Comparison of ENCODE assay signal across 8 cellular contexts in genomic region chr15:55799287-55800212, GRCh38. TPM values are rescaled to one million over a fixed set of nuclear protein-coding genes. Genes with fewer than 3 reads are reported as not detected.
A peak's percentile ranks its signal among the peaks of the same experiment; 100 is the strongest.
DNase-seq lines count a peak whose midpoint lies in the region; ATAC-seq and TF ChIP-seq lines count a peak whose summit lies in the region.

No MANE protein-coding gene starts in this region.

- H3K4me1 ChIP-seq in left ventricle myocardium inferior (peaks cover 8% of the 10 kb centered on the region), SK-N-SH (ENCODE audit: control insufficient read depth in 1 of 2, insufficient read depth in 2 of 2, low read depth in 1 of 2, low read length in 1 of 2) (peaks cover 0 to 27% of the 10 kb centered on the region in 2 experiments; a peak in 2 of 4 replicates)

- TF ChIP-seq CTCF in left ventricle myocardium inferior (IDR thresholded peaks at IDR 0.05; ENCODE audit: borderline replicate concordance), result peak; percentile 57
- TF ChIP-seq CTCF in SK-N-SH (IDR thresholded peaks at IDR 0.05), result peak; percentile 80

- H3K79me2 ChIP-seq in SK-N-SH (ENCODE audit: insufficient read depth), result no peaks in the 10 kb centered on the region

- H3K27me3 ChIP-seq in left ventricle myocardium inferior (ENCODE audit: low read depth), result no peaks in the 10 kb centered on the region
- no peaks in the 10 kb centered on the region for H3K27me3 ChIP-seq in SK-N-SH (ENCODE audit: insufficient read depth)

- no peak for ATAC-seq in stimulated activated naive CD8-positive, alpha-beta T cell treated with anti-CD3 and anti-CD28 coated beads, Interleukin-15, Interleukin-2, amounts not matched to agents 100 U/mL and 50 U/mL, for 24 hours
- ATAC-seq in HG03095 (IDR thresholded peaks at IDR 0.05; ENCODE audit: unreplicated experiment), result no peak

- no peaks in the 10 kb centered on the region for H3K36me3 ChIP-seq in left ventricle myocardium inferior
- no peaks in the 10 kb centered on the region for H3K36me3 ChIP-seq in SK-N-SH (replicated peaks in 1 of 2; ENCODE audit: control insufficient read depth in 1 of 2, insufficient read depth in 2 of 2, low read length in 1 of 2)

- DNase-seq in left ventricle myocardium inferior (peak; percentile 19), cardiac septum (ENCODE audit: low spot score) (no peak), HT1080 (ENCODE audit: low read depth) (peak; percentile 58), SK-N-SH (peak; percentile 73), germinal center (ENCODE audit: low spot score) (peak; percentile 37), midbrain (lab: John Stamatoyannopoulos, UW) (no peak)
- DNase-seq in stimulated activated naive CD8-positive, alpha-beta T cell treated with anti-CD3 and anti-CD28 coated beads, Interleukin-15, Interleukin-2, amounts not matched to agents 100 U/mL and 50 U/mL, for 24 hours, result peak; percentile 53

- H3K4me2 ChIP-seq in SK-N-SH, result no peak overlapping the region

- H4K20me1 ChIP-seq in SK-N-SH (ENCODE audit: insufficient read depth), result no peaks in the 10 kb centered on the region

- peak; percentile 98 for TF ChIP-seq RAD21 in SK-N-SH (IDR thresholded peaks at IDR 0.05; ENCODE audit: low read length)

- peak overlapping the region; percentile 94 for H2AFZ ChIP-seq in SK-N-SH (ENCODE audit: low read depth)

- intact Hi-C loops in left ventricle myocardium inferior (cut with micrococcal nuclease) (no loop called here), cardiac septum (cut with DNase I) (loop anchor here (10.0 kb wide), 1 partner anchor 145 kb away; no protein-coding TSS in a partner anchor)

- WGBS in SK-N-SH (ENCODE audit: low lambda C conversion rate), result 52% methylated on average over 10 of the region's 10 CpGs

- no peaks in the 10 kb centered on the region for H3K9me3 ChIP-seq in left ventricle myocardium inferior (replicated peaks)
- no peaks in the 10 kb centered on the region for H3K9me3 ChIP-seq in SK-N-SH

- no peaks in the 10 kb centered on the region for H3F3A ChIP-seq in SK-N-SH (replicated peaks; ENCODE audit: insufficient read depth)

- H3K9ac ChIP-seq in SK-N-SH, result no peak overlapping the region

- TF ChIP-seq EP300 in SK-N-SH (IDR thresholded peaks at IDR 0.05; ENCODE audit: borderline replicate concordance in 1 of 2, low read depth in 1 of 2, low read length in 1 of 2), result peak in 1 of 2 experiments; percentile 13; a peak in 1 of 4 replicates

- no peak overlapping the region for H3K4me3 ChIP-seq in left ventricle myocardium inferior
- H3K4me3 ChIP-seq in SK-N-SH (ENCODE audit: low read depth in 2 of 2, low read length in 1 of 2), result no peak overlapping the region; a peak in 1 of 4 replicates

- no peak overlapping the region for H3K27ac ChIP-seq in left ventricle myocardium inferior (replicated peaks)
- H3K27ac ChIP-seq in SK-N-SH (ENCODE audit: low read depth in 2 of 2, low read length in 1 of 2), result peak overlapping the region in 1 of 2 experiments; percentile 78; a peak in 2 of 4 replicates

- CTCF ChIA-PET in SK-N-SH (lab: Yijun Ruan, JAX), result interaction anchor here (0.5 to 8.6 kb wide), 50 partner anchors 10 to 801 kb away, joined by 3 to 158 read pairs (median 4); no protein-coding TSS in a partner anchor

- POLR2A ChIA-PET in SK-N-SH (lab: Yijun Ruan, JAX), result interaction anchor here (0.6 to 1.8 kb wide), 3 partner anchors 58 to 151 kb away, joined by 3 to 7 read pairs (median 4); no protein-coding TSS in a partner anchor

- no peaks in the 10 kb centered on the region for H3K9me2 ChIP-seq in SK-N-SH

TF ChIP-seq in SK-N-SH, 30 proteins besides CTCF, POLR2A, EP300 and RAD21:
- TF ChIP-seq ZBTB33 (IDR thresholded peaks at IDR 0.05; ENCODE audit: borderline replicate concordance, low read depth), result no peak
- TF ChIP-seq TCF12 (IDR thresholded peaks at IDR 0.05), result no peak
- TF ChIP-seq SMC3 (IDR thresholded peaks at IDR 0.05; ENCODE audit: low read depth, low read length), result peak; percentile 95
- no peak for TF ChIP-seq TEAD4 (IDR thresholded peaks at IDR 0.05; ENCODE audit: borderline replicate concordance, insufficient read depth)
- no peak for TF ChIP-seq USF2 (IDR thresholded peaks at IDR 0.05; ENCODE audit: borderline replicate concordance, low read depth, low read length)
- no peak for TF ChIP-seq FOSL2 (IDR thresholded peaks at IDR 0.05; ENCODE audit: borderline replicate concordance, low read depth)
- TF ChIP-seq YY1 (IDR thresholded peaks at IDR 0.05; ENCODE audit: low read depth), result peak; percentile 91
- 0 out of 2 replicates have a peak, but pooled peaks have one; percentile 32 for TF ChIP-seq TAF1 (IDR thresholded peaks at IDR 0.05; ENCODE audit: borderline replicate concordance, low read depth, low read length)

RNA-seq across cellular contexts. Expression of gene PRTG, which starts 56.6 kb away (rescaled TPM):
- 0.69 TPM for total RNA-seq in left ventricle myocardium inferior
- total RNA-seq in cardiac septum, result 0.92 TPM
- total RNA-seq in HT1080 (2014; rRNA removed; shearing (Covaris generic)), result 3.3 and 8.4 TPM in 2 replicates
- polyA plus RNA-seq in HT1080 (2015; cell fraction: cytosol; rRNA removed), result 4.2 and 6.6 TPM in 2 replicates
- 9.3 and 10.1 TPM in 2 replicates for polyA plus RNA-seq in HT1080 (2015; cell fraction: nucleus; rRNA removed)
- 3.0 and 3.6 TPM in 2 replicates for polyA plus RNA-seq in SK-N-SH (2012; rRNA removed)
- 4.3 TPM in 2 replicates for polyA plus RNA-seq in SK-N-SH (2012; cell fraction: cytosol; rRNA removed)
- 5.7 and 6.0 TPM in 2 replicates for polyA plus RNA-seq in SK-N-SH (2012; cell fraction: nucleus; rRNA removed)

Comparison
In these comparisons a context has a peak if more than half of its experiments do, and no peak if none do; other contexts are left out.
1. DNase-seq: peak in left ventricle myocardium inferior (single experiment), HT1080 (single experiment), SK-N-SH (single experiment), germinal center (single experiment) and stimulated activated naive CD8-positive, alpha-beta T cell treated with anti-CD3 and anti-CD28 coated beads, Interleukin-15, Interleukin-2, amounts not matched to agents 100 U/mL and 50 U/mL, for 24 hours (single experiment); none in cardiac septum (single experiment) and midbrain (single experiment).